25 cellular contexts compared by ENCODE assay signal in genomic region chr5:83493644-83494043, GRCh38. TPM values are rescaled to one million over a fixed set of nuclear protein-coding genes. Genes with fewer than 3 reads are reported as not detected.
"Had no signal": no experiment of that assay in that cellular context is flagged by ENCODE, and none has a peak within 500 bp of the region (broad histone marks: within the 10 kb centered on the region; RNA-seq: fewer than 3 reads in every experiment).

No MANE protein-coding gene starts in this region.

- H3K27ac ChIP-seq: sigmoid colon, thyroid gland, upper lobe of right lung had no signal

- DNase-seq: activated B cell treated with CpG ODN at 0.5 μM for 24 hours; activated CD4-positive, alpha-beta T cell treated with anti-CD3 and anti-CD28 coated beads for 4 hours; activated CD4-positive, alpha-beta T cell treated with anti-CD3 and anti-CD28 coated beads, Interleukin-2, amount 50 U/mL, for 48 hours; activated CD8-positive, alpha-beta memory T cell treated with anti-CD3 and anti-CD28 coated beads, Interleukin-2, amount 50 U/mL, for 48 hours; activated naive CD4-positive, alpha-beta T cell treated with Interleukin-2 at 50 U/mL for 16 hours; activated naive CD8-positive, alpha-beta T cell treated with anti-CD3 and anti-CD28 coated beads for 36 hours; activated T-cell treated with anti-CD3 and anti-CD28 coated beads, Interleukin-2, amount 50 U/mL, for 4 hours; amniotic stem cell; dermis blood vessel endothelial cell; effector CD8-positive, alpha-beta T cell; foreskin melanocyte; left ventricle myocardium superior; naive B cell; retina; sigmoid colon; stimulated activated CD4-positive, alpha-beta T cell treated with anti-CD3 and anti-CD28 coated beads, Interleukin-4, amount 100 ng/mL, for 1 hour; stimulated activated naive CD4-positive, alpha-beta T cell treated with Interleukin-2 at 50 U/mL for 16 hours; substantia nigra; T-helper 1 cell; T-helper 9 cell; thyroid gland; upper lobe of right lung had no signal

- H3K36me3 ChIP-seq: sigmoid colon, thyroid gland, upper lobe of right lung had no signal

- H3K9me3 ChIP-seq: sigmoid colon, thyroid gland, upper lobe of right lung had no signal

- H3K4me1 ChIP-seq: sigmoid colon, thyroid gland, upper lobe of right lung had no signal

- ATAC-seq: activated T-cell treated with anti-CD3 and anti-CD28 coated beads, Interleukin-2, amount 50 U/mL, for 4 hours; esophagus mucosa; left ventricle myocardium superior; upper lobe of right lung had no signal

- H3K4me3 Mint-ChIP-seq: activated B cell treated with CpG ODN at 0.5 μM for 24 hours; activated naive CD8-positive, alpha-beta T cell treated with anti-CD3 and anti-CD28 coated beads for 36 hours; activated T-cell treated with anti-CD3 and anti-CD28 coated beads, Interleukin-2, amount 50 U/mL, for 4 hours; naive B cell had no signal

- H3K9me3 Mint-ChIP-seq: activated B cell treated with CpG ODN at 0.5 μM for 24 hours; activated naive CD8-positive, alpha-beta T cell treated with anti-CD3 and anti-CD28 coated beads for 36 hours; activated T-cell treated with anti-CD3 and anti-CD28 coated beads, Interleukin-2, amount 50 U/mL, for 4 hours had no signal

- H3K27me3 Mint-ChIP-seq: activated B cell treated with CpG ODN at 0.5 μM for 24 hours, progenitor cell of endocrine pancreas had no signal

- H3K36me3 Mint-ChIP-seq: activated naive CD8-positive, alpha-beta T cell treated with anti-CD3 and anti-CD28 coated beads for 36 hours; naive B cell had no signal

- H3K27ac Mint-ChIP-seq: activated B cell treated with CpG ODN at 0.5 μM for 24 hours; activated naive CD8-positive, alpha-beta T cell treated with anti-CD3 and anti-CD28 coated beads for 36 hours; naive B cell; progenitor cell of endocrine pancreas had no signal

- H3K4me1 Mint-ChIP-seq: activated B cell treated with CpG ODN at 0.5 μM for 24 hours; activated naive CD8-positive, alpha-beta T cell treated with anti-CD3 and anti-CD28 coated beads for 36 hours; naive B cell had no signal

- H3K4me3 ChIP-seq: sigmoid colon, thyroid gland, upper lobe of right lung had no signal

- H3K27me3 ChIP-seq: sigmoid colon, thyroid gland, upper lobe of right lung had no signal

RNA-seq across cellular contexts. Expression of gene VCAN, which starts 22.1 kb away (rescaled TPM):
- total RNA-seq: activated CD8-positive, alpha-beta memory T cell treated with anti-CD3 and anti-CD28 coated beads for 36 hours; activated naive CD8-positive, alpha-beta T cell treated with anti-CD3 and anti-CD28 coated beads for 36 hours had no signal
